ENCODE assay signal across 12 cellular contexts in the genomic region with DNA sequence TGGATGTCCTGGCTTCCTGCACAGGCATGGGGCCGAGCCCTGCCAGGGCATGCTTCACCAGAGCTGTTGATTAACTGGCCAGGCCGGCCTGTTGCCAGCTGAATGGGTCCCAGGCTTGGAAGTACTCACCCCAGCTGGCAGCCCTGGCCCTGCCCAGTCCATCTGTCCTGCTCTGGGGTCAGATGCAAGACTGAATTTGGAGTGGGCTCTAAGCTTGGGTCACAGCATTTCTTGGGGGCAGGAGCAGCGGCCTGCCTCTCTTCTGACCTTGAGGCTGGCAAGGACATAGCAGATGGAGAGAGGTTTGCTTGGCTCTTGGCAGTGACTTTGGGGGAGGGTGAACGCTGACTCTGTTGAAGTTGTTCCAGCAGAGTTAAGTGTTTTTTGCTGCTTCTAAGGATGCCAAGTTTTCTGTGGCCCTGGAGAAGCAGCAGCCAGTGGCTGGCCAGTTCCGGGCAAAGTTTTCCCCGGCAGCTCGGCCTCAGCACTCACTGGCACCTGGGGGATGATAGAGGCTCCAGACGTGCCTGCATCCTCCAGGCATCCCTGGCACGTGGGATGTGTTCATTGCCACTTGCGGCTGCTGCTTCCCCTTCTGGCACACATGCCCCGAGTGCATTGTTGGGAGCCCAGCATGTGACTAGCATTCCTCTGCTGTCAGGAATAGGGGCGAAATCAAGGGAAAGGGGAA. TPM values are rescaled to one million over a fixed set of nuclear protein-coding genes. Genes with fewer than 3 reads are reported as not detected.
DNase-seq lines count a peak whose midpoint lies in the region; TF ChIP-seq lines count a peak whose summit lies in the region.
"Had no signal": no experiment of that assay in that cellular context is flagged by ENCODE, and none has a peak within 500 bp of the region (broad histone marks: within the 10 kb centered on the region; RNA-seq: fewer than 3 reads in every experiment).

No MANE protein-coding gene starts in this region.

- peaks cover 64% of the 10 kb centered on the region for H3K79me2 ChIP-seq in MM.1S (ENCODE audit: low read length)

- H3K14ac ChIP-seq in neuronal stem cell (ENCODE audit: low read length), result no peak overlapping the region

- peaks cover 0 to 41% of the 10 kb centered on the region in 2 donors for H3K36me3 ChIP-seq in neuronal stem cell (replicated peaks in 1 of 2; ENCODE audit: control insufficient read depth in 2 of 2, insufficient read depth in 2 of 2, low read length in 2 of 2)
- H3K36me3 ChIP-seq in BE2C, result peaks cover 47% of the 10 kb centered on the region
- H3K36me3 ChIP-seq in MM.1S (replicated peaks; ENCODE audit: insufficient read depth, low read length), result no peaks in the 10 kb centered on the region; the same call in 1 of the 2 replicates
- H3K36me3 ChIP-seq: neutrophil had no signal

- H3F3A ChIP-seq in MM.1S (ENCODE audit: insufficient read depth, low read length), result no peaks in the 10 kb centered on the region

- peaks cover 21% of the 10 kb centered on the region for H3K36me3 Mint-ChIP-seq in activated naive CD4-positive, alpha-beta T cell treated with anti-CD3 and anti-CD28 coated beads, Interleukin-2, amount 10 ng/mL, durations not matched to agents 7 days and 5 days
- H3K36me3 Mint-ChIP-seq in activated naive CD4-positive, alpha-beta T cell treated with anti-CD3 and anti-CD28 coated beads for 36 hours (ENCODE audit: low read depth), result peaks cover 23% of the 10 kb centered on the region

- no peak overlapping the region for H4K91ac ChIP-seq in neuronal stem cell (ENCODE audit: low read depth, low read length, poor library complexity)

- H3K27me3 ChIP-seq in neuronal stem cell (ENCODE audit: control insufficient read depth in 3 of 3, insufficient read depth in 3 of 3, low read depth in 1 of 3, low read length in 3 of 3), result no peaks in the 10 kb centered on the region
- H3K27me3 ChIP-seq in BE2C, result no peaks in the 10 kb centered on the region
- no peaks in the 10 kb centered on the region for H3K27me3 ChIP-seq in MM.1S (replicated peaks; ENCODE audit: insufficient read depth, low read length)
- H3K27me3 ChIP-seq: neutrophil had no signal

- H3K27ac ChIP-seq in neuronal stem cell (replicated peaks; ENCODE audit: low read length), result no peak overlapping the region
- H3K27ac ChIP-seq in MM.1S (ENCODE audit: low read length), result no peak overlapping the region
- H3K27ac ChIP-seq: neutrophil had no signal

- peak overlapping the region; percentile 23 for H2BK15ac ChIP-seq in neuronal stem cell (ENCODE audit: low read length)

- H4K8ac ChIP-seq in neuronal stem cell (ENCODE audit: low read depth, low read length), result no peak overlapping the region

- peak overlapping the region; percentile 86 for H2BK12ac ChIP-seq in neuronal stem cell (ENCODE audit: low read length)

- no peak overlapping the region for H2BK120ac ChIP-seq in neuronal stem cell (ENCODE audit: low read depth, low read length)

- no peak overlapping the region for H2AK5ac ChIP-seq in neuronal stem cell (ENCODE audit: low read depth, low read length)

- no peaks in the 10 kb centered on the region for H3K27me3 Mint-ChIP-seq in activated naive CD4-positive, alpha-beta T cell treated with anti-CD3 and anti-CD28 coated beads, Interleukin-2, amount 10 ng/mL, durations not matched to agents 7 days and 5 days
- no peaks in the 10 kb centered on the region for H3K27me3 Mint-ChIP-seq in activated naive CD4-positive, alpha-beta T cell treated with anti-CD3 and anti-CD28 coated beads for 36 hours (ENCODE audit: low read depth)
- H3K27me3 Mint-ChIP-seq: activated T-cell treated with anti-CD3 and anti-CD28 coated beads, Interleukin-2, amount 50 U/mL, for 24 hours had no signal

- CTCF ChIA-PET in activated naive CD4-positive, alpha-beta T cell treated with anti-CD3 and anti-CD28 coated beads, Interleukin-2, amount 10 ng/mL, durations not matched to agents 7 days and 5 days (lab: Charles Lee), result no interaction called here
- CTCF ChIA-PET in activated naive CD4-positive, alpha-beta T cell treated with anti-CD3 and anti-CD28 coated beads for 36 hours (lab: Charles Lee), result interaction anchor here (1.0 kb wide), 1 partner anchor 70 kb away, joined by 3 read pairs; no protein-coding TSS in a partner anchor

- H2BK5ac ChIP-seq in neuronal stem cell (ENCODE audit: low read length), result peak overlapping the region; percentile 57

- H4K20me1 ChIP-seq in MM.1S (ENCODE audit: insufficient read depth, low read length), result no peaks in the 10 kb centered on the region

- no peak overlapping the region for H3K4me3 ChIP-seq in neuronal stem cell (ENCODE audit: low read length in 2 of 2)
- H3K4me3 ChIP-seq in BE2C (ENCODE audit: low read depth, low read length), result no peak overlapping the region
- no peak overlapping the region for H3K4me3 ChIP-seq in MM.1S (ENCODE audit: low read length)
- H3K4me3 ChIP-seq: A549 had no signal

- peak; percentile 14 for DNase-seq in activated naive CD4-positive, alpha-beta T cell treated with anti-CD3 and anti-CD28 coated beads, Interleukin-2, amount 10 ng/mL, durations not matched to agents 7 days and 5 days
- no peak for DNase-seq in activated naive CD4-positive, alpha-beta T cell treated with anti-CD3 and anti-CD28 coated beads for 36 hours
- DNase-seq in head of caudate nucleus (peak; percentile 36 to 90 (median 78)), neuronal stem cell (ENCODE audit: low spot score) (no peak), SHP77 treated with DMSO at 0.1 percent for 48 hours (lab: John Stamatoyannopoulos, UW) (no peak), BE2C (no peak), NCI-H2107 (lab: John Stamatoyannopoulos, UW) (no peak), MM.1S (no peak)
- DNase-seq: activated T-cell treated with anti-CD3 and anti-CD28 coated beads, Interleukin-2, amount 50 U/mL, for 24 hours; NCI-H1092 treated with DMSO at 0.1 percent for 48 hours had no signal

- no peaks in the 10 kb centered on the region for H3K9me3 ChIP-seq in neuronal stem cell (replicated peaks in 1 of 2; ENCODE audit: control insufficient read depth in 2 of 2, insufficient read depth in 1 of 2, low read depth in 1 of 2, low read length in 2 of 2)
- no peaks in the 10 kb centered on the region for H3K9me3 ChIP-seq in BE2C
- H3K9me3 ChIP-seq in MM.1S (replicated peaks; ENCODE audit: insufficient read depth, low read length), result no peaks in the 10 kb centered on the region
- H3K9me3 ChIP-seq: A549, neutrophil had no signal

- no peaks in the 10 kb centered on the region for H3K9me2 ChIP-seq in MM.1S (replicated peaks; ENCODE audit: insufficient read depth, low read length)

- H3K18ac ChIP-seq in neuronal stem cell (ENCODE audit: low read length), result peak overlapping the region; percentile 76

- H2AFZ ChIP-seq in neuronal stem cell (ENCODE audit: low read length) (no peak overlapping the region), MM.1S (ENCODE audit: low read length) (no peak overlapping the region)

- no peaks in the 10 kb centered on the region for H3K9me3 Mint-ChIP-seq in activated naive CD4-positive, alpha-beta T cell treated with anti-CD3 and anti-CD28 coated beads, Interleukin-2, amount 10 ng/mL, durations not matched to agents 7 days and 5 days
- no peaks in the 10 kb centered on the region for H3K9me3 Mint-ChIP-seq in activated naive CD4-positive, alpha-beta T cell treated with anti-CD3 and anti-CD28 coated beads for 36 hours
- H3K9me3 Mint-ChIP-seq: activated T-cell treated with anti-CD3 and anti-CD28 coated beads, Interleukin-2, amount 50 U/mL, for 24 hours had no signal

- no peak overlapping the region for H3K4me3 Mint-ChIP-seq in activated naive CD4-positive, alpha-beta T cell treated with anti-CD3 and anti-CD28 coated beads, Interleukin-2, amount 10 ng/mL, durations not matched to agents 7 days and 5 days
- H3K4me3 Mint-ChIP-seq in activated naive CD4-positive, alpha-beta T cell treated with anti-CD3 and anti-CD28 coated beads for 36 hours, result no peak overlapping the region
- H3K4me3 Mint-ChIP-seq: activated T-cell treated with anti-CD3 and anti-CD28 coated beads, Interleukin-2, amount 50 U/mL, for 24 hours had no signal

- H3K4ac ChIP-seq in neuronal stem cell (ENCODE audit: low read length), result peak overlapping the region; percentile 53

- H3K23ac ChIP-seq in neuronal stem cell (ENCODE audit: low read depth, low read length, poor library complexity), result no peak overlapping the region

- TF ChIP-seq CTCF in BE2C (IDR thresholded peaks at IDR 0.05; ENCODE audit: low read depth, low read length) (no peak), MM.1S (IDR thresholded peaks at IDR 0.05; ENCODE audit: low read length) (no peak)

- intact Hi-C loops in activated naive CD4-positive, alpha-beta T cell treated with anti-CD3 and anti-CD28 coated beads for 36 hours (cut with micrococcal nuclease), result no loop called here
- intact Hi-C loops in head of caudate nucleus (cut with DNase I), result no loop called here

- no peak overlapping the region for H3K27ac Mint-ChIP-seq in activated naive CD4-positive, alpha-beta T cell treated with anti-CD3 and anti-CD28 coated beads, Interleukin-2, amount 10 ng/mL, durations not matched to agents 7 days and 5 days
- no peak overlapping the region for H3K27ac Mint-ChIP-seq in activated naive CD4-positive, alpha-beta T cell treated with anti-CD3 and anti-CD28 coated beads for 36 hours
- H3K27ac Mint-ChIP-seq: activated T-cell treated with anti-CD3 and anti-CD28 coated beads, Interleukin-2, amount 50 U/mL, for 24 hours had no signal

- H3K4me2 ChIP-seq in neuronal stem cell (ENCODE audit: insufficient read depth, low read length, poor library complexity, severe bottlenecking), result no peak overlapping the region
- no peak overlapping the region for H3K4me2 ChIP-seq in MM.1S (ENCODE audit: low read depth, low read length)
- H3K4me2 ChIP-seq: A549 had no signal

- H3K9ac ChIP-seq in neuronal stem cell (ENCODE audit: low read depth, low read length, poor library complexity) (no peak overlapping the region), MM.1S (ENCODE audit: low read length) (no peak overlapping the region)

- WGBS in neuronal stem cell (ENCODE audit: extremely low coverage in 2 of 2, insufficient read length in 2 of 2, insufficient replicate concordance in 1 of 2), 2 donors, result no CpG with 5 or more reads among the region's 12 CpGs

- no peaks in the 10 kb centered on the region for H3K79me1 ChIP-seq in neuronal stem cell (ENCODE audit: low read depth, low read length)

- peaks cover 41% of the 10 kb centered on the region for H3K4me1 Mint-ChIP-seq in activated naive CD4-positive, alpha-beta T cell treated with anti-CD3 and anti-CD28 coated beads, Interleukin-2, amount 10 ng/mL, durations not matched to agents 7 days and 5 days
- H3K4me1 Mint-ChIP-seq in activated naive CD4-positive, alpha-beta T cell treated with anti-CD3 and anti-CD28 coated beads for 36 hours (ENCODE audit: low read depth), result peaks cover 16% of the 10 kb centered on the region

- peaks cover 31 to 50% of the 10 kb centered on the region in 2 donors for H3K4me1 ChIP-seq in neuronal stem cell (ENCODE audit: control insufficient read depth in 2 of 2, insufficient read depth in 1 of 2, low read depth in 1 of 2, low read length in 2 of 2)
- peaks cover 15% of the 10 kb centered on the region for H3K4me1 ChIP-seq in BE2C
- H3K4me1 ChIP-seq in MM.1S (ENCODE audit: low read length), result no peaks in the 10 kb centered on the region

RNA-seq across cellular contexts. Expression of gene PDIA5, which starts 22.9 kb away (rescaled TPM):
- total RNA-seq in activated naive CD4-positive, alpha-beta T cell treated with anti-CD3 and anti-CD28 coated beads for 36 hours, result 10 to 100 TPM; 20.7 to 21.2 TPM
- 5.9 TPM for polyA plus RNA-seq in neuronal stem cell (2013, experiment 1 of 2)
- 6.0 TPM for polyA plus RNA-seq in neuronal stem cell (2013, experiment 2 of 2)
- 48.9 TPM for polyA plus RNA-seq in BE2C (2012; ENCODE audit: insufficient read depth, insufficient read length, low read depth)

Comparison
In these comparisons a context has a peak if more than half of its experiments do, and no peak if none do; other contexts are left out.
1. DNase-seq: peak in activated naive CD4-positive, alpha-beta T cell treated with anti-CD3 and anti-CD28 coated beads, Interleukin-2, amount 10 ng/mL, durations not matched to agents 7 days and 5 days (single experiment) and head of caudate nucleus (42 of 42); none in activated naive CD4-positive, alpha-beta T cell treated with anti-CD3 and anti-CD28 coated beads for 36 hours (single experiment), neuronal stem cell (single experiment), SHP77 treated with DMSO at 0.1 percent for 48 hours (single experiment), BE2C (single experiment), NCI-H2107 (single experiment) and MM.1S (single experiment).